In the genomic region with DNA sequence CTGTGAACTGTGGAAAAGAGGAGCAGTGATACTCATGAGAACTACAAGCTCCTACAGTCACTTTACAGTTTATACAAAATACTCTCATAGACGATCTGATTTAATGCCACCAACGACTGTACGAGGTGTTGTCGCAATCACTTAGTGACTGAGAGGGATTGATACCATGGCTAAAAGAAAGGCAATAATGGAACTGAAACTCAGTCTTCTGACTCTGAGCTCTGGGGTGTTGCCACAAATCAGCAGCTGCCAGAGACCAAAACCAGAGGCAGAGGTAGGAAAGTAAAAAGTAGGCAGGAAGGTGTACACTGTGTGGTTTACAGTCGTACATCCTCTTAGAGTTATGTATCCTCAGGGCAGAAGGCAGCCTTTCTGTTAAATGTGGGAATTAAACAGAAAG, we compare ENCODE assay signal across 8 cellular contexts. TPM values are rescaled to one million over a fixed set of nuclear protein-coding genes. Genes with fewer than 3 reads are reported as not detected.
A peak's percentile ranks its signal among the peaks of the same experiment; 100 is the strongest.
DNase-seq lines count a peak whose midpoint lies in the region; ATAC-seq and TF ChIP-seq lines count a peak whose summit lies in the region.
"Not testable (repeated sequence)": the region's sequence is repeated elsewhere in the genome, so short reads cannot be mapped to it uniquely, and the experiment has no call there.

No MANE protein-coding gene starts in this region.

- H3K9me3 Mint-ChIP-seq in activated B cell treated with CpG ODN at 0.5 μM for 24 hours; activated naive CD8-positive, alpha-beta T cell treated with anti-CD3 and anti-CD28 coated beads, Interleukin-2, amount 10 ng/mL, durations not matched to agents 7 days and 5 days: not testable (repeated sequence)

- ATAC-seq in GM18498 (IDR thresholded peaks at IDR 0.05; ENCODE audit: unreplicated experiment) (peak; percentile 99), GM19025 (IDR thresholded peaks at IDR 0.05; ENCODE audit: low read depth, unreplicated experiment) (peak; percentile 96), GM21381 (IDR thresholded peaks at IDR 0.05; ENCODE audit: unreplicated experiment) (peak; percentile 93), HG02588 (IDR thresholded peaks at IDR 0.05; ENCODE audit: unreplicated experiment) (peak; percentile 85), HG03039 (IDR thresholded peaks at IDR 0.05; ENCODE audit: unreplicated experiment) (peak; percentile 92), HG03432 (IDR thresholded peaks at IDR 0.05; ENCODE audit: unreplicated experiment) (peak; percentile 92), activated B cell treated with CpG ODN at 0.5 μM for 24 hours (ENCODE audit: low read depth) (peak; percentile 72)
- ATAC-seq in activated naive CD8-positive, alpha-beta T cell treated with anti-CD3 and anti-CD28 coated beads, Interleukin-2, amount 10 ng/mL, durations not matched to agents 7 days and 5 days (ENCODE audit: low read depth) = peak; percentile 91

- H3K27ac Mint-ChIP-seq in activated B cell treated with CpG ODN at 0.5 μM for 24 hours; activated naive CD8-positive, alpha-beta T cell treated with anti-CD3 and anti-CD28 coated beads, Interleukin-2, amount 10 ng/mL, durations not matched to agents 7 days and 5 days: not testable (repeated sequence)

- H3K4me3 Mint-ChIP-seq in activated B cell treated with CpG ODN at 0.5 μM for 24 hours; activated naive CD8-positive, alpha-beta T cell treated with anti-CD3 and anti-CD28 coated beads, Interleukin-2, amount 10 ng/mL, durations not matched to agents 7 days and 5 days: not testable (repeated sequence)

- peaks cover 22% of the 10 kb centered on the region for H3K4me1 Mint-ChIP-seq in activated B cell treated with CpG ODN at 0.5 μM for 24 hours
- not testable (repeated sequence) for H3K4me1 Mint-ChIP-seq in activated naive CD8-positive, alpha-beta T cell treated with anti-CD3 and anti-CD28 coated beads, Interleukin-2, amount 10 ng/mL, durations not matched to agents 7 days and 5 days

- not testable (repeated sequence) for H3K27me3 Mint-ChIP-seq in activated B cell treated with CpG ODN at 0.5 μM for 24 hours
- H3K27me3 Mint-ChIP-seq in activated naive CD8-positive, alpha-beta T cell treated with anti-CD3 and anti-CD28 coated beads, Interleukin-2, amount 10 ng/mL, durations not matched to agents 7 days and 5 days = peaks cover 12% of the 10 kb centered on the region

- intact Hi-C loops in activated B cell treated with CpG ODN at 0.5 μM for 24 hours (cut with micrococcal nuclease) = not testable (repeated sequence)

- not testable (repeated sequence) for TF ChIP-seq CTCF in activated B cell treated with CpG ODN at 0.5 μM for 24 hours (IDR thresholded peaks at IDR 0.05)

- CTCF ChIA-PET in activated B cell treated with CpG ODN at 0.5 μM for 24 hours (lab: Charles Lee) = not testable (repeated sequence)

- not testable (repeated sequence) for DNase-seq in activated B cell treated with CpG ODN at 0.5 μM for 24 hours; activated naive CD8-positive, alpha-beta T cell treated with anti-CD3 and anti-CD28 coated beads, Interleukin-2, amount 10 ng/mL, durations not matched to agents 7 days and 5 days

- POLR2A ChIA-PET in activated B cell treated with CpG ODN at 0.5 μM for 24 hours (lab: Charles Lee); activated naive CD8-positive, alpha-beta T cell treated with anti-CD3 and anti-CD28 coated beads, Interleukin-2, amount 10 ng/mL, durations not matched to agents 7 days and 5 days (lab: Charles Lee): not testable (repeated sequence)

- H3K36me3 Mint-ChIP-seq in activated B cell treated with CpG ODN at 0.5 μM for 24 hours (ENCODE audit: low read depth); activated naive CD8-positive, alpha-beta T cell treated with anti-CD3 and anti-CD28 coated beads, Interleukin-2, amount 10 ng/mL, durations not matched to agents 7 days and 5 days: not testable (repeated sequence)

RNA-seq across cellular contexts. Expression of gene NIPA1, which starts 11.8 kb away (rescaled TPM):
- total RNA-seq in activated B cell treated with CpG ODN at 0.5 μM for 24 hours = 16.2 and 19.8 TPM in 2 replicates
- total RNA-seq in activated naive CD8-positive, alpha-beta T cell treated with anti-CD3 and anti-CD28 coated beads, Interleukin-2, amount 10 ng/mL, durations not matched to agents 7 days and 5 days = 10 to 100 TPM; 17.1 to 19.9 TPM
